Comparison of ENCODE assay signal across 8 cellular contexts in the genomic region with DNA sequence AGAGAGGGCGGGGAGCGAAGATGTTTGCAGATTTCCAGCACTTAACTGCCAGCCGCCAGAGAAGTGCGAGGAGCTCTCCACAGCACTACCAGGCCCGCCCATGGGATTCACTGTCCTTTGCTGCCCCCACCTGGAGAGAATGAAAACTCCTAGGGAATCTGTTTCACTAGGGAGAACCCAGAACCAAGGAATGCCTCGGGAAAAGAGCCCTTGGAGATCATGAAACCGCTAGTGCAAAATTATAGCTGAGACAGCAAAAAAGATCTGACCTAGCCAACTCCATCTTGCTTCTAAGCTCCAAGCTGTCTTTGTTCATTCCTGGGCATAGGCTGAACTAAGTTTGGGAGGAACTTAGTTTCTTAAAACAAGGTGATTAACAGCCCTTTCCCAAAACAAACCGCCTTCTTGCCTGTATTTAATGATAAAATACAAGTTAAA.
DNase-seq lines count a peak whose midpoint lies in the region; ATAC-seq and TF ChIP-seq lines count a peak whose summit lies in the region.

No MANE protein-coding gene starts in this region.

- H3K4me3 Mint-ChIP-seq in activated T-cell treated with anti-CD3 and anti-CD28 coated beads, Interleukin-2, amount 50 U/mL, for 24 hours: no peak overlapping the region
- H3K4me3 Mint-ChIP-seq in natural killer cell treated with Interleukin-12 subunit alpha and Interleukin-12 subunit beta and Interleukin-15 and Interleukin-18, amount 100 ng/mL, for 72 hours: no peak overlapping the region

- H3K4me1 ChIP-seq in Peyer's patch: peaks cover 0 to 13% (median 0%) of the 10 kb centered on the region in 4 donors

- no peaks in the 10 kb centered on the region for H3K36me3 Mint-ChIP-seq in activated T-cell treated with anti-CD3 and anti-CD28 coated beads, Interleukin-2, amount 50 U/mL, for 24 hours (ENCODE audit: low read depth)
- H3K36me3 Mint-ChIP-seq in natural killer cell treated with Interleukin-12 subunit alpha and Interleukin-12 subunit beta and Interleukin-15 and Interleukin-18, amount 100 ng/mL, for 72 hours: no peaks in the 10 kb centered on the region

- no peak for TF ChIP-seq POLR2A in Peyer's patch (IDR thresholded peaks at IDR 0.05)

- CTCF ChIA-PET in GM10248 (lab: Yijun Ruan, JAX): interaction anchor here (0.6 to 5.0 kb wide), 64 partner anchors 9 to 1345 kb away, joined by 3 to 75 read pairs (median 4); a partner anchor contains a TSS

- H3K27ac ChIP-seq in Peyer's patch: no peak overlapping the region

- H3K36me3 ChIP-seq in Peyer's patch: no peaks in the 10 kb centered on the region

- H3K4me1 Mint-ChIP-seq in activated T-cell treated with anti-CD3 and anti-CD28 coated beads, Interleukin-2, amount 50 U/mL, for 24 hours (ENCODE audit: low read depth): peaks cover 17% of the 10 kb centered on the region
- peaks cover 7 to 10% of the 10 kb centered on the region in 2 donors for H3K4me1 Mint-ChIP-seq in natural killer cell treated with Interleukin-12 subunit alpha and Interleukin-12 subunit beta and Interleukin-15 and Interleukin-18, amount 100 ng/mL, for 72 hours (ENCODE audit: low read depth in 2 of 2)

- DNase-seq in GM10248 (ENCODE audit: extremely low spot score): peak; percentile 66
- DNase-seq in Peyer's patch: peak; percentile 72 to 94 (median 81)
- DNase-seq in activated T-cell treated with anti-CD3 and anti-CD28 coated beads, Interleukin-2, amount 50 U/mL, for 24 hours: peak; percentile 67
- DNase-seq in fibroblast of gingiva (ENCODE audit: low read depth): peak; percentile 72
- peak; percentile 76 for DNase-seq in natural killer cell treated with Interleukin-12 subunit alpha and Interleukin-12 subunit beta and Interleukin-15 and Interleukin-18, amount 100 ng/mL, for 72 hours (ENCODE audit: low spot score)
- DNase-seq in stimulated activated naive CD4-positive, alpha-beta T cell treated with Interleukin-2 at 50 U/mL for 16 hours (lab: John Stamatoyannopoulos, UW): peak; percentile 44

- no peak overlapping the region for H3K4me3 ChIP-seq in Peyer's patch

- POLR2A ChIA-PET in GM10248 (lab: Yijun Ruan, JAX): no interaction called here

- H3K27me3 ChIP-seq in Peyer's patch: no peaks in the 10 kb centered on the region

- peaks cover 6% of the 10 kb centered on the region for H3K27me3 Mint-ChIP-seq in activated T-cell treated with anti-CD3 and anti-CD28 coated beads, Interleukin-2, amount 50 U/mL, for 24 hours
- H3K27me3 Mint-ChIP-seq in natural killer cell treated with Interleukin-12 subunit alpha and Interleukin-12 subunit beta and Interleukin-15 and Interleukin-18, amount 100 ng/mL, for 72 hours: peaks cover 19% of the 10 kb centered on the region in 2 donors

- H3K9me3 ChIP-seq in Peyer's patch: no peaks in the 10 kb centered on the region

- TF ChIP-seq CTCF in GM10248 (IDR thresholded peaks at IDR 0.05; ENCODE audit: control extremely low read depth, extremely low read depth, low read depth, missing control alignments): peak; percentile 75
- peak; percentile 76 for TF ChIP-seq CTCF in LNCAP (IDR thresholded peaks at IDR 0.05)
- peak; percentile 56 to 91 (median 82) for TF ChIP-seq CTCF in Peyer's patch (IDR thresholded peaks at IDR 0.05)

- no peaks in the 10 kb centered on the region for H3K9me3 Mint-ChIP-seq in activated T-cell treated with anti-CD3 and anti-CD28 coated beads, Interleukin-2, amount 50 U/mL, for 24 hours
- H3K9me3 Mint-ChIP-seq in natural killer cell treated with Interleukin-12 subunit alpha and Interleukin-12 subunit beta and Interleukin-15 and Interleukin-18, amount 100 ng/mL, for 72 hours: no peaks in the 10 kb centered on the region

- ATAC-seq in natural killer cell treated with Interleukin-12 subunit alpha and Interleukin-12 subunit beta and Interleukin-15 and Interleukin-18, amount 100 ng/mL, for 72 hours: peak; percentile 62 to 82
- ATAC-seq in HG02870 (IDR thresholded peaks at IDR 0.05; ENCODE audit: unreplicated experiment): no peak

- no peak overlapping the region for H3K27ac Mint-ChIP-seq in activated T-cell treated with anti-CD3 and anti-CD28 coated beads, Interleukin-2, amount 50 U/mL, for 24 hours
- no peak overlapping the region for H3K27ac Mint-ChIP-seq in natural killer cell treated with Interleukin-12 subunit alpha and Interleukin-12 subunit beta and Interleukin-15 and Interleukin-18, amount 100 ng/mL, for 72 hours
